ENCODE assay signal across 8 cellular contexts in the genomic region with DNA sequence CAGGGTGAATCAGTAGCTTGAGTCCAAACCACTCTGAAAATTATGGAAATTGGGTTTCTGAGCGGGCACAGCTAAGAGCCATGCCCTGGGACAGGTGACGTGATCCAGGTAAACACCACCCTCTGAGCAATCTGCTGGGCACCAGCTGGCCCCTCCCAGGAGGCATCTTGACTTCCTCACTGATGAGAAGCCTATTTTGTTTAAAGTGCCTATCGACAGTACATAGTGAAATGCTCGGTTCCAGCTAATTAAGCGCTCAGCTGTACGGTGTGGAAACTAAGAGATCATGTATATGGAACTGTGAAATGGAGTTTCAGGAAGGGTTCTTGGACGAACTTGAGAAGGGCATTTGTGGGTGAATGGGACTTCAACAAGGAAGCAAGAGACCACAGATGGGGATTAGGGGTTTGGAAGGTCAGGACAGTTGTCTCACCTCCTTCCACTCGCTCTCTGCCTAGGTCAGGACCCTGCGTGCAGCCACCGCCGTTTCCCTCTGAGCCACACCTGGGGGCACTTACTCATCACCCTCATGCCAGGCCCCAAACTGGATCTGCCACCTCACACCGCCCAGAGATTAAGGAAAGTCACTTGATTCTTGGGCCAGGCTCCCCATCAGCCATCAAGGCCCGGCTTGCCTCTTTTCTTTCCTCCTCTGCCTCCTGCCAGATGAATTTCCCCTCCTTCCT. TPM values are rescaled to one million over a fixed set of nuclear protein-coding genes. Genes with fewer than 3 reads are reported as not detected.
DNase-seq lines count a peak whose midpoint lies in the region; ATAC-seq and TF ChIP-seq lines count a peak whose summit lies in the region.

No MANE protein-coding gene starts in this region.

- BruUV-seq in Caco-2 (replicated peaks; lab: Mats Ljungman, UMichigan), result no TSS peak

- H3K36me3 Mint-ChIP-seq in central memory CD8-positive, alpha-beta T cell (ENCODE audit: insufficient read depth), result peaks cover 37% of the 10 kb centered on the region
- H3K36me3 Mint-ChIP-seq in neural crest cell (ENCODE audit: low read depth) (no peaks in the 10 kb centered on the region), Caco-2 (ENCODE audit: insufficient read depth, unreplicated experiment) (no peaks in the 10 kb centered on the region)

- no peaks in the 10 kb centered on the region for H3K9me3 Mint-ChIP-seq in central memory CD8-positive, alpha-beta T cell
- H3K9me3 Mint-ChIP-seq in neural crest cell, result no peaks in the 10 kb centered on the region
- no peaks in the 10 kb centered on the region for H3K9me3 Mint-ChIP-seq in Caco-2 (ENCODE audit: unreplicated experiment)

- no peak overlapping the region for H3K4me3 ChIP-seq in Caco-2 (ENCODE audit: low read depth, low read length)

- in situ Hi-C loops in Caki2 (cut with HindIII; ENCODE audit: low pct_unique_long_range_greater_than_20kb, low sequenced_read_pairs), result no loop called here

- H3K4me3 Mint-ChIP-seq in central memory CD8-positive, alpha-beta T cell, result peak overlapping the region; percentile 90
- H3K4me3 Mint-ChIP-seq in neural crest cell (peak overlapping the region; percentile 78), Caco-2 (ENCODE audit: unreplicated experiment) (no peak overlapping the region)

- no peaks in the 10 kb centered on the region for H3K27me3 ChIP-seq in Caco-2 (replicated peaks; ENCODE audit: control insufficient read depth, insufficient read depth, low read length)

- peak; percentile 47 for DNase-seq in Caki2 (ENCODE audit: low read depth)
- DNase-seq in NCI-H2171 treated with DMSO at 0.1 percent for 48 hours (lab: John Stamatoyannopoulos, UW), result peak; percentile 60
- no peak for DNase-seq in central memory CD8-positive, alpha-beta T cell (ENCODE audit: low spot score in 2 of 2)
- no peak for DNase-seq in neural crest cell (ENCODE audit: low read depth, low spot score)
- no peak for DNase-seq in GF-D8 (lab: John Stamatoyannopoulos, UW)
- no peak for DNase-seq in Caco-2

- ATAC-seq in central memory CD8-positive, alpha-beta T cell (replicated peaks; ENCODE audit: extremely low read depth, poor library complexity, severe bottlenecking), result no peak
- ATAC-seq in HG03045 (IDR thresholded peaks at IDR 0.05; ENCODE audit: unreplicated experiment) (no peak), HG02759 (IDR thresholded peaks at IDR 0.05; ENCODE audit: unreplicated experiment) (no peak)

- H3K4me1 Mint-ChIP-seq in central memory CD8-positive, alpha-beta T cell, result peaks cover 61% of the 10 kb centered on the region
- peaks cover 57% of the 10 kb centered on the region for H3K4me1 Mint-ChIP-seq in neural crest cell
- peaks cover 28% of the 10 kb centered on the region for H3K4me1 Mint-ChIP-seq in Caco-2 (ENCODE audit: low read depth, unreplicated experiment)

- intact Hi-C loops in Caco-2 (cut with micrococcal nuclease; ENCODE audit: unreplicated experiment), result no loop called here

- CTCF ChIA-PET in Caco-2 (lab: Charles Lee), result no interaction called here

- TF ChIP-seq CTCF in neural crest cell (conservative IDR thresholded peaks at IDR 0.05) (no peak), Caco-2 (IDR thresholded peaks at IDR 0.05; ENCODE audit: insufficient read depth in 1 of 2, low read depth in 1 of 2, low read length in 1 of 2, severe bottlenecking in 1 of 2, unreplicated experiment in 1 of 2) (no peak)

- no peaks in the 10 kb centered on the region for H3K27me3 Mint-ChIP-seq in central memory CD8-positive, alpha-beta T cell
- peaks cover 92% of the 10 kb centered on the region for H3K27me3 Mint-ChIP-seq in neural crest cell (ENCODE audit: low read depth)
- H3K27me3 Mint-ChIP-seq in Caco-2 (ENCODE audit: insufficient read depth, unreplicated experiment), result no peaks in the 10 kb centered on the region

- no peaks in the 10 kb centered on the region for H3K9me3 ChIP-seq in Caco-2

- peak overlapping the region; percentile 98 for H3K27ac Mint-ChIP-seq in central memory CD8-positive, alpha-beta T cell (ENCODE audit: low read depth)
- H3K27ac Mint-ChIP-seq in neural crest cell (ENCODE audit: unreplicated experiment), result peak overlapping the region; percentile 24
- no peak overlapping the region for H3K27ac Mint-ChIP-seq in Caco-2 (ENCODE audit: unreplicated experiment)

- H3K36me3 ChIP-seq in Caco-2 (ENCODE audit: control insufficient read depth, insufficient read depth, low read length), result no peaks in the 10 kb centered on the region

- peaks cover 42% of the 10 kb centered on the region for H3K4me1 ChIP-seq in Caco-2

- POLR2A ChIA-PET in Caco-2 (lab: Charles Lee), result no interaction called here

RNA-seq across cellular contexts. Expression of gene ITPRIP, which starts 3.2 kb away (rescaled TPM):
- 16.6 and 18.3 TPM in 2 replicates for total RNA-seq in Caki2 (2014; rRNA removed; shearing (Covaris generic); ENCODE audit: low replicate concordance)
- 14.9 and 15.6 TPM in 2 replicates for total RNA-seq in neural crest cell
- 3.1 and 3.4 TPM in 2 replicates for total RNA-seq in Caco-2 (2022)

RNA-seq across cellular contexts. Expression of gene CFAP58, which starts 18.5 kb away (rescaled TPM):
- 0.07 TPM in 1 of 2 replicates, not detected in the other for total RNA-seq in Caki2 (2014; rRNA removed; shearing (Covaris generic); ENCODE audit: low replicate concordance)
- total RNA-seq in neural crest cell (0.44 and 0.45 TPM in 2 replicates), Caco-2 (2022) (not detected in 2 replicates)

Comparison
In these comparisons a context has a peak if more than half of its experiments do, and no peak if none do; other contexts are left out.
1. DNase-seq: peak in Caki2 (single experiment) and NCI-H2171 treated with DMSO at 0.1 percent for 48 hours (single experiment); none in central memory CD8-positive, alpha-beta T cell (0 of 2), neural crest cell (single experiment), GF-D8 (single experiment) and Caco-2 (0 of 2).